ENCODE assay signal across 7 cellular contexts in the genomic region with DNA sequence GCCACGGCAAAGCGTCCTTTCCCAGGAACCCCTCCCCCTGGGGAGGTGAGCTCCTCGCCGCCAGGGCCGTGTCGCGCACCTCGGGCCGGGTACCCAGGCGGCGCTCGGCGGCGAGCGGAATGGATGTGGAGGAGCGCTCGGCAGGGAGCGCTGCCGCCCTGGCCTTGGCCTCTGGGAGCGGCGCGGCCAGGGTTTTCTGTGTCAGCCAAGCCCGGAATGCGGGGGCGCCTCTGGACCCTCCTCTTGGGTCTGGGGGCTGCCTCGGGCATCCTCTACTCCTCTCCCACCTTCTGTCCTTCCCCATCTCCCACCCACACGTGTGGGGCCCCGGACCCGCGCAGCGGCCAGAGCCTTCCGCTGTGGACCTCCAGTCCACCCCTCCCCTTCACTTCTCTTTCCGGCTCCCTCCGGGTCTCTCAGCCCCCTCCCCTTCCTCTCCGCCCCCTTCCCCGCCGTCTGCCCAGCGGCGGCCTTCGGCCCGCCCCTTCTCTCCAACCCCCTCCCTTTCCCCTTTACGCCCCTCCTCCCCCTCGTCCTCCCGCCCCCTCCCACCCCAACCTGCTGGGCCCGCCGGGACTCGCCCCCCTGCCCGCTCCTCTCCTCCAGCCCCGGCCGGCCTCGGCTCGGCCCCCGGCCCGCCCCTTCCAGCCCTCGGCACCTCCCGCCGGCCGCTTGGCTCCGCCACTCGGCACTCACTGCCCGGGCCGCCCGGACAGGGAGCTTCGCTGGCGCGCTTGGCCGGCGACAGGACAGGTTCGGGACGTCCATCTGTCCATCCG. TPM values are rescaled to one million over a fixed set of nuclear protein-coding genes. Genes with fewer than 3 reads are reported as not detected.
DNase-seq lines count a peak whose midpoint lies in the region; ATAC-seq and TF ChIP-seq lines count a peak whose summit lies in the region.

A gene (plus strand): TSS at position 684 of the 779 bp plus-strand sequence. CDS start 129 bp downstream, outside the sequence.

- H3K27ac ChIP-seq in stomach = peak within 1 kb of the TSS; percentile 83 to 89 (median 85)

- TF ChIP-seq CTCF in GM13977 (IDR thresholded peaks at IDR 0.05; ENCODE audit: extremely low read depth, insufficient read depth, missing control alignments) (peak; percentile 60), stomach (IDR thresholded peaks at IDR 0.05) (peak in 5 of 7 experiments; percentile 45 to 75 (median 56))

- no peaks in the 10 kb centered on the region for H3K9me3 ChIP-seq in NT2/D1 (ENCODE audit: insufficient read depth, low read length)
- no peaks in the 10 kb centered on the region for H3K9me3 ChIP-seq in mucosa of stomach (ENCODE audit: control insufficient read depth, low read length)
- H3K9me3 ChIP-seq in stomach = no peaks in the 10 kb centered on the region

- 0 to 2% (median 1%) methylated on average over 37 to 71 of the region's 71 CpGs for WGBS in stomach, 5 donors

- H3K4me1 ChIP-seq in NT2/D1 (ENCODE audit: insufficient read depth, insufficient read length) (peaks cover 2% of the 10 kb centered on the region), mucosa of stomach (ENCODE audit: control insufficient read depth, insufficient read depth, low read length) (no peaks in the 10 kb centered on the region), stomach (peaks cover 0 to 63% (median 33%) of the 10 kb centered on the region in 4 donors)

- peak within 1 kb of the TSS; percentile 92 for H3K9ac ChIP-seq in NT2/D1 (ENCODE audit: insufficient read length, low read depth)
- H3K9ac ChIP-seq in mucosa of stomach (ENCODE audit: low read length) = peak within 1 kb of the TSS; percentile 68

- H3K36me3 ChIP-seq in NT2/D1 (ENCODE audit: insufficient read depth, insufficient read length, low read length) = no peaks in the 10 kb centered on the region
- H3K36me3 ChIP-seq in mucosa of stomach (ENCODE audit: control insufficient read depth, insufficient read depth, low read length) = no peaks in the 10 kb centered on the region
- H3K36me3 ChIP-seq in stomach = no peaks in the 10 kb centered on the region

- TF ChIP-seq POLR2A in stomach (IDR thresholded peaks at IDR 0.05) = peak in 1 of 4 donors; percentile 28

- TF ChIP-seq EP300 in stomach (IDR thresholded peaks at IDR 0.05) = no peak

- peaks cover 59% of the 10 kb centered on the region for H3K27me3 ChIP-seq in NT2/D1 (ENCODE audit: insufficient read depth, insufficient read length)
- H3K27me3 ChIP-seq in mucosa of stomach (ENCODE audit: control insufficient read depth, insufficient read depth, low read length) = peaks cover 5% of the 10 kb centered on the region
- H3K27me3 ChIP-seq in stomach = peaks cover 0 to 6% (median 0%) of the 10 kb centered on the region in 3 donors

- peak; percentile 84 for DNase-seq in GM13977 (ENCODE audit: low spot score)
- peak; percentile 87 for DNase-seq in NT2/D1 (ENCODE audit: low read depth, low spot score)
- peak; percentile 66 for DNase-seq in activated T-cell treated with anti-CD3 and anti-CD28 coated beads, Interleukin-2, amount 50 U/mL, for 1 hour
- DNase-seq in stomach = peak; percentile 89

- intact Hi-C loops in stomach (cut with DNase I; ENCODE audit: low total_unique reads) = no loop called here

- peak within 1 kb of the TSS; percentile 82 for H3K4me3 ChIP-seq in NT2/D1 (ENCODE audit: insufficient read length, low read depth)
- H3K4me3 ChIP-seq in mucosa of stomach (ENCODE audit: low read length) = peak within 1 kb of the TSS; percentile 81
- peak within 1 kb of the TSS; percentile 53 to 91 (median 77) for H3K4me3 ChIP-seq in stomach

- ATAC-seq in HG03175 (IDR thresholded peaks at IDR 0.05; ENCODE audit: unreplicated experiment) (peak; percentile 63), esophagus mucosa (peak; percentile 74)

- in situ Hi-C loops in GM13977 (cut with MboI; ENCODE audit: low pct_unique_long_range_greater_than_20kb, low sequenced_read_pairs, unreplicated experiment) = loop anchor here (25.0 kb wide), 2 partner anchors 364 to 689 kb away; a partner anchor contains a TSS

RNA-seq across cellular contexts. Expression of the gene that starts here (rescaled TPM):
- total RNA-seq in esophagus mucosa (5.4 TPM), stomach (10 to 100 TPM in 4 of 5 donors, 1 to 10 TPM in 1; 6.1 to 21.8 (median 17.4) TPM)
- 1 to 10 TPM; 3.9 to 5.7 (median 5.3) TPM for polyA plus RNA-seq in stomach

Comparison
In these comparisons a context has a peak if more than half of its experiments do, and no peak if none do; other contexts are left out.
1. Peak in every context shown above with its lines: DNase-seq, ATAC-seq, H3K4me3 ChIP-seq and H3K27ac ChIP-seq.